ENCODE assay signal across 9 cellular contexts in genomic region chr1:59025898-59026426, GRCh38.
A peak's percentile ranks its signal among the peaks of the same experiment; 100 is the strongest.
DNase-seq lines count a peak whose midpoint lies in the region; ATAC-seq and TF ChIP-seq lines count a peak whose summit lies in the region.
"Had no signal": no experiment of that assay in that cellular context is flagged by ENCODE, and none has a peak within 500 bp of the region (broad histone marks: within the 10 kb centered on the region; RNA-seq: fewer than 3 reads in every experiment).

No MANE protein-coding gene starts in this region.

- peaks cover 12% of the 10 kb centered on the region for H3K4me1 Mint-ChIP-seq in osteocyte (ENCODE audit: unreplicated experiment)
- H3K4me1 Mint-ChIP-seq in effector memory CD8-positive, alpha-beta T cell (ENCODE audit: low read depth in 2 of 2) = peaks cover 9 to 10% of the 10 kb centered on the region in 2 donors

- in situ Hi-C loops in GM23248 (cut with MboI) = no loop called here

- H3K27ac ChIP-seq in GM23248 = peak overlapping the region; percentile 93
- no peak overlapping the region for H3K27ac ChIP-seq in SJCRH30

- H3K27me3 ChIP-seq in GM23248 (replicated peaks; ENCODE audit: insufficient read depth) (no peaks in the 10 kb centered on the region), SJCRH30 (no peaks in the 10 kb centered on the region)

- H3K36me3 ChIP-seq in GM23248 (ENCODE audit: low read depth) (no peaks in the 10 kb centered on the region), SJCRH30 (no peaks in the 10 kb centered on the region)

- peak overlapping the region; percentile 69 for H3K9ac ChIP-seq in GM23248

- H2AFZ ChIP-seq in GM23248 = peak overlapping the region; percentile 16; the same call in 1 of the 2 replicates

- H3K4me3 ChIP-seq in GM23248 = peak overlapping the region; percentile 10; the same call in 1 of the 2 replicates
- no peak overlapping the region for H3K4me3 ChIP-seq in SJCRH30

- peaks cover 33% of the 10 kb centered on the region for H3F3A ChIP-seq in GM23248 (ENCODE audit: insufficient read depth)

- H3K4me3 Mint-ChIP-seq in osteocyte (ENCODE audit: unreplicated experiment) = no peak overlapping the region
- no peak overlapping the region for H3K4me3 Mint-ChIP-seq in effector memory CD8-positive, alpha-beta T cell

- TF ChIP-seq CTCF in osteocyte (IDR thresholded peaks at IDR 0.05) = no peak

- H3K4me2 ChIP-seq in GM23248 (ENCODE audit: unreplicated experiment) = peak overlapping the region; percentile 62

- WGBS in GM23248 (ENCODE audit: low coverage in 1 of 2, low lambda C conversion rate in 2 of 2, missing lambda C conversion rate in 2 of 2), 2 experiments = 10 to 12% methylated on average over 4 of the region's 4 CpGs

- H3K27ac Mint-ChIP-seq in osteocyte (ENCODE audit: unreplicated experiment) = peak overlapping the region; percentile 24
- H3K27ac Mint-ChIP-seq in effector memory CD8-positive, alpha-beta T cell = peak overlapping the region in 1 of 2 donors; percentile 6

- H3K36me3 Mint-ChIP-seq in osteocyte (ENCODE audit: unreplicated experiment) = no peaks in the 10 kb centered on the region
- H3K36me3 Mint-ChIP-seq in effector memory CD8-positive, alpha-beta T cell (ENCODE audit: insufficient read depth) = no peaks in the 10 kb centered on the region

- no peaks in the 10 kb centered on the region for H3K79me2 ChIP-seq in GM23248 (ENCODE audit: insufficient read depth)

- DNase-seq in GM23248 (peak; percentile 77), NCI-H2029 treated with DMSO at 0.1 percent for 48 hours (lab: John Stamatoyannopoulos, UW) (peak; percentile 67), osteocyte (ENCODE audit: extremely low spot score, unreplicated experiment) (no peak), SIG-M5 treated with dmso at 0.1 percent for 504 hours (lab: John Stamatoyannopoulos, UW; ENCODE audit: unreplicated experiment) (no peak), SJCRH30 (no peak)
- no peak for DNase-seq in stimulated activated CD4-positive, alpha-beta T cell treated with anti-CD3 and anti-CD28 coated beads, Interleukin-4, amount 100 ng/mL, for 24 hours
- DNase-seq in effector memory CD8-positive, alpha-beta T cell = no peak
- DNase-seq: activated effector memory CD4-positive, alpha-beta T cell treated with Interleukin-2 at 50 U/mL for 16 hours had no signal

- H3K9me3 ChIP-seq in GM23248 (ENCODE audit: low read depth) (no peaks in the 10 kb centered on the region), SJCRH30 (replicated peaks) (0 out of 2 replicates have a peak, but pooled peaks cover 5% of the 10 kb centered on the region)

- H3K4me1 ChIP-seq in GM23248 (ENCODE audit: insufficient read depth) (peaks cover 47% of the 10 kb centered on the region), SJCRH30 (peaks cover 12% of the 10 kb centered on the region; the same call in 1 of the 2 replicates)

- H3K9me2 ChIP-seq in GM23248 (ENCODE audit: insufficient read depth) = peaks cover 3% of the 10 kb centered on the region; the same call in 1 of the 2 replicates

- H3K9me3 Mint-ChIP-seq in osteocyte (ENCODE audit: unreplicated experiment) = no peaks in the 10 kb centered on the region
- H3K9me3 Mint-ChIP-seq in effector memory CD8-positive, alpha-beta T cell = no peaks in the 10 kb centered on the region

- peak; percentile 90 for ATAC-seq in GM18519 (IDR thresholded peaks at IDR 0.05; ENCODE audit: low FRiP score, unreplicated experiment)
- no peak for ATAC-seq in effector memory CD8-positive, alpha-beta T cell (replicated peaks)

- no peaks in the 10 kb centered on the region for H4K20me1 ChIP-seq in GM23248 (ENCODE audit: insufficient read depth)

- H3K27me3 Mint-ChIP-seq in osteocyte (ENCODE audit: unreplicated experiment) = no peaks in the 10 kb centered on the region
- H3K27me3 Mint-ChIP-seq in effector memory CD8-positive, alpha-beta T cell = no peaks in the 10 kb centered on the region

Comparison
In these comparisons a context has a peak if more than half of its experiments do, and no peak if none do; other contexts are left out.
1. DNase-seq: peak in GM23248 (single experiment) and NCI-H2029 treated with DMSO at 0.1 percent for 48 hours (single experiment); none in osteocyte (single experiment), SIG-M5 treated with dmso at 0.1 percent for 504 hours (single experiment), stimulated activated CD4-positive, alpha-beta T cell treated with anti-CD3 and anti-CD28 coated beads, Interleukin-4, amount 100 ng/mL, for 24 hours (single experiment), effector memory CD8-positive, alpha-beta T cell (0 of 3) and SJCRH30 (0 of 2).